ENCODE assay signal across 24 cellular contexts in the genomic region with DNA sequence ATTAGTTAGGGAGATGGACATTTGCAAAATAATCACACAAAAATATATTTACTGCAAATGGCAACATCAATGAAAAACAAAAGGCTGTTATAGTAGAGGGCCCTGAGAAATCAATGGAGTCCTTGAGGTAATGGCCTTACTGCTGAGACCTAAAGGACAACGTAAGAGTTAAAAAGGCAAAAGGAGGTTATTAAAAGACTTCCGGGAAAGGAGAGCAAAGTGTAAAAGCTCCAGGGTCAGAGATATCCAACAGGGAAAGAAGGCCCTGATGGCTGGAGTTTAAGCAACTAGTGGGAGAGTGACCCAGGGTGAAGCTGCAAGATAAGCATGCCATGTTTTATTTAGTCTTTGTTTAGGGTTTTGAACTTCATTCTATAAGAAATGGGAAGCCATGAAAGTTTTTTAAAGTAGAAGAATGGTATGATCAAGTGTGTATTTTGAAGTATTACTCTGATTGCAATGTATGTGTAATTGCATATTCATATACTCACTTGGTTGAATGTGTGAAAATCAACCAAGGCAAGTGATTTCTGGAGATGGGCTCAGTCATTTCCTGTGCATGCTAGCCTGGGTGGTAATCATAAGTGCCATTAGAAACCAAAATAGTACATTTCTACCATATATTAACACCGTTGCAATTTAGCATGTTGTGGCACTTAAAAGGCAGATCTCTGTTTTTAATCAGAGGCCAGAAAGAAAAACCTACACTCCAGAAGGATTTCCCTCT. TPM values are rescaled to one million over a fixed set of nuclear protein-coding genes. Genes with fewer than 3 reads are reported as not detected.
DNase-seq lines count a peak whose midpoint lies in the region; ATAC-seq and TF ChIP-seq lines count a peak whose summit lies in the region.
"Had no signal": no experiment of that assay in that cellular context is flagged by ENCODE, and none has a peak within 500 bp of the region (broad histone marks: within the 10 kb centered on the region; RNA-seq: fewer than 3 reads in every experiment).

No MANE protein-coding gene starts in this region.

- no peak overlapping the region for H3K4me2 ChIP-seq in hepatocyte

- peaks cover 0 to 5% of the 10 kb centered on the region in 2 donors for H3K9me3 Mint-ChIP-seq in stimulated activated naive CD8-positive, alpha-beta T cell treated with anti-CD3 and anti-CD28 coated beads, Interleukin-15, amount 100 ng/mL, for 72 hours
- H3K9me3 Mint-ChIP-seq: CD14-positive monocyte, H9, IgD-negative memory B cell had no signal

- H3K27ac ChIP-seq in hepatocyte = no peak overlapping the region

- H3K4me1 ChIP-seq in hepatocyte (ENCODE audit: insufficient read depth) = no peaks in the 10 kb centered on the region

- no peak overlapping the region for H3K4me3 Mint-ChIP-seq in stimulated activated naive CD8-positive, alpha-beta T cell treated with anti-CD3 and anti-CD28 coated beads, Interleukin-15, amount 100 ng/mL, for 72 hours
- H3K4me3 Mint-ChIP-seq: CD14-positive monocyte, H9, IgD-negative memory B cell had no signal

- no peaks in the 10 kb centered on the region for H3K79me2 ChIP-seq in hepatocyte

- no peak overlapping the region for H3K4me3 ChIP-seq in hepatocyte

- no peaks in the 10 kb centered on the region for H3K27me3 Mint-ChIP-seq in stimulated activated naive CD8-positive, alpha-beta T cell treated with anti-CD3 and anti-CD28 coated beads, Interleukin-15, amount 100 ng/mL, for 72 hours
- H3K27me3 Mint-ChIP-seq: IgD-negative memory B cell had no signal

- peak; percentile 7 to 50 for ATAC-seq in activated CD4-positive, CD25-positive, alpha-beta regulatory T cell treated with anti-CD3 and anti-CD28 coated beads, Interleukin-2, amount 50 U/mL, for 24 hours
- peak; percentile 62 for ATAC-seq in stimulated activated naive CD8-positive, alpha-beta T cell treated with anti-CD3 and anti-CD28 coated beads, Interleukin-15, amount 100 ng/mL, for 72 hours
- no peak for ATAC-seq in stimulated activated naive CD8-positive, alpha-beta T cell treated with anti-CD3 and anti-CD28 coated beads, Interleukin-15, Interleukin-2, amounts not matched to agents 100 U/mL and 50 U/mL, for 24 hours
- ATAC-seq in HG02870 (IDR thresholded peaks at IDR 0.05; ENCODE audit: unreplicated experiment) = no peak
- ATAC-seq in GM21447 (IDR thresholded peaks at IDR 0.05; ENCODE audit: unreplicated experiment) = no peak
- ATAC-seq: PC-3 had no signal

- TF ChIP-seq CTCF in hepatocyte (IDR thresholded peaks at IDR 0.05; ENCODE audit: poor library complexity) = no peak

- H3K9me2 ChIP-seq in hepatocyte (replicated peaks; ENCODE audit: insufficient read depth) = no peaks in the 10 kb centered on the region

- no peaks in the 10 kb centered on the region for H3K27me3 ChIP-seq in hepatocyte

- H3K36me3 ChIP-seq in hepatocyte (replicated peaks; ENCODE audit: insufficient read depth, low read depth) = no peaks in the 10 kb centered on the region

- H3K4me1 Mint-ChIP-seq in stimulated activated naive CD8-positive, alpha-beta T cell treated with anti-CD3 and anti-CD28 coated beads, Interleukin-15, amount 100 ng/mL, for 72 hours = peaks cover 14% of the 10 kb centered on the region

- H3K27ac Mint-ChIP-seq in stimulated activated naive CD8-positive, alpha-beta T cell treated with anti-CD3 and anti-CD28 coated beads, Interleukin-15, amount 100 ng/mL, for 72 hours = no peak overlapping the region
- H3K27ac Mint-ChIP-seq: CD14-positive monocyte, H9, IgD-negative memory B cell had no signal

- H2AFZ ChIP-seq in hepatocyte = peak overlapping the region; percentile 11

- 61% methylated on average over 3 of the region's 3 CpGs for WGBS in hepatocyte (ENCODE audit: low lambda C conversion rate, missing lambda C conversion rate)

- H3K9me3 ChIP-seq in hepatocyte (ENCODE audit: low read depth) = no peaks in the 10 kb centered on the region

- H4K20me1 ChIP-seq in hepatocyte (ENCODE audit: insufficient read depth, poor library complexity, severe bottlenecking) = no peaks in the 10 kb centered on the region

- DNase-seq in activated CD4-positive, CD25-positive, alpha-beta regulatory T cell treated with anti-CD3 and anti-CD28 coated beads, Interleukin-2, amount 50 U/mL, for 72 hours = no peak
- no peak for DNase-seq in stimulated activated naive CD8-positive, alpha-beta T cell treated with anti-CD3 and anti-CD28 coated beads, Interleukin-15, amount 100 ng/mL, for 72 hours
- DNase-seq in stimulated activated naive CD8-positive, alpha-beta T cell treated with anti-CD3 and anti-CD28 coated beads, Interleukin-15, Interleukin-2, amounts not matched to agents 100 U/mL and 50 U/mL, for 24 hours = no peak
- no peak for DNase-seq in hepatocyte (ENCODE audit: low spot score)
- DNase-seq in NCI-H526 (lab: John Stamatoyannopoulos, UW) = no peak
- DNase-seq: 8988T, DMS 273 treated with DMSO at 0.1 percent for 48 hours, DND-41, H9, Kasumi-1, MM.1S, NCI-H1092 treated with DMSO at 0.1 percent for 48 hours, NCI-H2081, NCI-H446 treated with DMSO at 0.1 percent for 48 hours, NCI-H774, PC-3, RPMI8226, SIG-M5 had no signal

RNA-seq across cellular contexts. Expression of gene DPYD, which starts 5.3 kb away (rescaled TPM):
- total RNA-seq in hepatocyte = 18.8 and 21.8 TPM in 2 replicates
- 5.2 and 7.5 TPM in 2 replicates for polyA plus RNA-seq in hepatocyte
- total RNA-seq: G401 had no signal

Comparison
In these comparisons a context has a peak if more than half of its experiments do, and no peak if none do; other contexts are left out.
1. ATAC-seq: peak in activated CD4-positive, CD25-positive, alpha-beta regulatory T cell treated with anti-CD3 and anti-CD28 coated beads, Interleukin-2, amount 50 U/mL, for 24 hours (2 of 2) and stimulated activated naive CD8-positive, alpha-beta T cell treated with anti-CD3 and anti-CD28 coated beads, Interleukin-15, amount 100 ng/mL, for 72 hours (single experiment); none in stimulated activated naive CD8-positive, alpha-beta T cell treated with anti-CD3 and anti-CD28 coated beads, Interleukin-15, Interleukin-2, amounts not matched to agents 100 U/mL and 50 U/mL, for 24 hours (single experiment), HG02870 (single experiment) and GM21447 (single experiment).